In genomic region chr6:73388800-73389512, GRCh38 we compare ENCODE assay signal across 8 cellular contexts. TPM values are rescaled to one million over a fixed set of nuclear protein-coding genes. Genes with fewer than 3 reads are reported as not detected.
DNase-seq lines count a peak whose midpoint lies in the region; ATAC-seq and TF ChIP-seq lines count a peak whose summit lies in the region.

No MANE protein-coding gene starts in this region.

- no peaks in the 10 kb centered on the region for H3K36me3 ChIP-seq in adrenal gland (replicated peaks in 1 of 2)

- peak; percentile 78 for ATAC-seq in GM21381 (IDR thresholded peaks at IDR 0.05; ENCODE audit: unreplicated experiment)
- peak; percentile 88 to 95 for ATAC-seq in right cardiac atrium

- H3K9me3 ChIP-seq in adrenal gland (replicated peaks in 1 of 3) (no peaks in the 10 kb centered on the region), right cardiac atrium (ENCODE audit: control insufficient read depth, low read length) (no peaks in the 10 kb centered on the region)

- peak; percentile 14 to 43 (median 26) for TF ChIP-seq CTCF in adrenal gland (IDR thresholded peaks at IDR 0.05)

- H3K4me1 ChIP-seq in adrenal gland (replicated peaks in 1 of 2) (no peaks in the 10 kb centered on the region), right cardiac atrium (ENCODE audit: control insufficient read depth, insufficient read depth, low read length) (no peaks in the 10 kb centered on the region)

- H3K27me3 ChIP-seq in adrenal gland: no peaks in the 10 kb centered on the region
- no peaks in the 10 kb centered on the region for H3K27me3 ChIP-seq in right cardiac atrium (ENCODE audit: control insufficient read depth, insufficient read depth)

- intact Hi-C loops in adrenal gland (cut with DNase I): no loop called here
- intact Hi-C loops in right cardiac atrium (cut with DNase I): no loop called here

- DNase-seq in DMS79 treated with DMSO at 0.1 percent for 48 hours (lab: John Stamatoyannopoulos, UW) (peak; percentile 63), HT-29 (ENCODE audit: low spot score) (peak; percentile 71), SKM-1 (lab: John Stamatoyannopoulos, UW; ENCODE audit: unreplicated experiment) (peak; percentile 73), adrenal gland (peak; percentile 25 to 59 (median 29)), right cardiac atrium (peak; percentile 62 to 79 (median 68)), renal cortical epithelial cell (ENCODE audit: low read depth) (peak; percentile 33), NAMALWA (ENCODE audit: low spot score) (no peak)

- peak overlapping the region in 1 of 5 donors; percentile 15 for H3K27ac ChIP-seq in adrenal gland
- no peak overlapping the region for H3K27ac ChIP-seq in right cardiac atrium (ENCODE audit: low read length)

- no peak for TF ChIP-seq POLR2A in adrenal gland (IDR thresholded peaks at IDR 0.05)

- H3K4me3 ChIP-seq in adrenal gland (peak overlapping the region in 2 of 4 donors; percentile 8 to 56), right cardiac atrium (ENCODE audit: low read length) (peak overlapping the region; percentile 53)

- WGBS in adrenal gland, 4 donors: 2 to 5% (median 4%) methylated on average over 30 to 38 of the region's 38 CpGs
- 3% methylated on average over 38 of the region's 38 CpGs for WGBS in right cardiac atrium

RNA-seq across cellular contexts. Expression of gene DDX43, which starts 5.7 kb away (rescaled TPM):
- total RNA-seq in HT-29 (2014; rRNA removed; shearing (Covaris generic)): not detected in 2 replicates
- total RNA-seq in adrenal gland (1 to 10 TPM in 3 of 8 donors, under 1 TPM in 3, not detected in 2; 0.23 to 1.6 (median 1.0) TPM), right cardiac atrium (1 to 10 TPM in 2 of 4 donors, under 1 TPM in 2; 0.40 to 1.9 (median 0.97) TPM), renal cortical epithelial cell (1.1 and 1.4 TPM in 2 replicates)
- polyA plus RNA-seq in adrenal gland (under 1 TPM; 0.40 to 0.51 (median 0.44) TPM), right cardiac atrium (0.16 TPM)

RNA-seq across cellular contexts. Expression of gene OOEP, which starts 19.3 kb away (rescaled TPM):
- not detected in 2 replicates for total RNA-seq in HT-29 (2014; rRNA removed; shearing (Covaris generic))
- total RNA-seq in adrenal gland: under 1 TPM in 2 of 8 donors, not detected in 6; 0.74 to 0.90 TPM
- polyA plus RNA-seq in adrenal gland: under 1 TPM in 2 of 3 donors, not detected in 1; 0.13 to 0.26 TPM
- total RNA-seq in right cardiac atrium: under 1 TPM in 3 of 4 donors, not detected in 1; 0.24 to 0.77 (median 0.36) TPM
- not detected for polyA plus RNA-seq in right cardiac atrium
- total RNA-seq in renal cortical epithelial cell: not detected in 2 replicates

RNA-seq across cellular contexts. Expression of gene KHDC3L, which starts 26.5 kb away (rescaled TPM):
- not detected in 2 replicates for total RNA-seq in HT-29 (2014; rRNA removed; shearing (Covaris generic))
- total RNA-seq in adrenal gland (not detected), right cardiac atrium (not detected), renal cortical epithelial cell (not detected in 2 replicates)
- polyA plus RNA-seq in adrenal gland (not detected), right cardiac atrium (not detected)

RNA-seq across cellular contexts. Expression of gene DPPA5, which starts 34.9 kb away (rescaled TPM):
- total RNA-seq in HT-29 (2014; rRNA removed; shearing (Covaris generic)): not detected in 2 replicates
- not detected for total RNA-seq in adrenal gland
- polyA plus RNA-seq in adrenal gland: not detected
- total RNA-seq in right cardiac atrium: not detected
- not detected for polyA plus RNA-seq in right cardiac atrium
- total RNA-seq in renal cortical epithelial cell: not detected in 2 replicates
